ENCODE assay signal across 15 cellular contexts in the genomic region with DNA sequence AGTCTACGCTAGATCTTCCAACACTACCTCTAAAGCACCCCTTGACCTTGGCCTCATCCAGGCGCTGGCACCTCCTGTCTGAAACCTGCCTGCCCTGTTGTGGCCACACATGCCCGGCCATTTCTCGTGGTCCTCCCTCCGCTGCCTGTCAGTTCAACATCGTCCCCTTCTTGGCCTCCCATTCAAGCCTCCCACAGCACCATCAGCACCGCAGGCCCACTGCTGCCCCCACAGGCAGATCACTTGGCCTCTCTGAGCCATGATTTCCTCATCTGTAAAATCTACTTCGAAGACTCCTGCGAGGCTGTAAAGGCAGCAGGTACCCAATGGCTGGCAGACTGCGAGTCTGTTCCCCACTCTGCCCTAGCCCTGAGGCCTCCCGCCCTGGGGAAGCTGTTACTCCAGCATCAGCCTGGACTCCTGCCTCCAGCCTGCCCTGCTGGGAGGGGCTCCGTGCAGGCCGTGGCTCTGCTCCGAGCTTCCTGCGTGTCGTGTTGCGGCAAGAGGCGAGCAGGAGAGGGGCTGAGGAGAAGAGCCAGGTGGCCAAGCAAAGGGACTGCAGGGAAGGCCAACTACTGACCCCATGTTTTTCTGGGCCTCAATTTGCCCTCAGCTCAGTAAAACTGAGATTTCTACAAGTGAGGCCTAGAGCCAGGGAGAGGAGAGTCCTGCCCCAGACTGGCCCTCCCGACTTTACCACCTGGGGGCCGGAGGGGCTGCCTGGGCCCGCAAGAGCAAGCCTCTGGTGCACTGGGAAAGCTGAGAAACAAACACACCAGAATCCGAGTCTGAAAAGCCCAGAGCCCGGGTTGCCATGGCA.
A peak's percentile ranks its signal among the peaks of the same experiment; 100 is the strongest.
DNase-seq lines count a peak whose midpoint lies in the region; ATAC-seq lines count a peak whose summit lies in the region.
"Had no signal": no experiment of that assay in that cellular context is flagged by ENCODE, and none has a peak within 500 bp of the region (broad histone marks: within the 10 kb centered on the region; RNA-seq: fewer than 3 reads in every experiment).

No MANE protein-coding gene starts in this region.

- peak overlapping the region; percentile 80 for H3K27ac ChIP-seq in caudate nucleus (ENCODE audit: low read depth, low read length)
- no peak overlapping the region for H3K27ac ChIP-seq in mesendoderm (ENCODE audit: low read depth, low read length)
- H3K27ac ChIP-seq: gastrocnemius medialis had no signal

- H3K23ac ChIP-seq in mesendoderm (ENCODE audit: low read length): no peak overlapping the region

- H4K5ac ChIP-seq in mesendoderm (ENCODE audit: low read length): no peak overlapping the region

- no CpG with 5 or more reads among the region's 23 CpGs for WGBS in mesendoderm (ENCODE audit: extremely low coverage, insufficient coverage, low lambda C conversion rate)

- peak; percentile 53 for DNase-seq in activated effector memory CD4-positive, alpha-beta T cell treated with anti-CD3 and anti-CD28 coated beads, Interleukin-2, amount 50 U/mL, for 16 hours
- DNase-seq in activated effector memory CD4-positive, alpha-beta T cell treated with Interleukin-2 at 50 U/mL for 16 hours: no peak
- peak in 6 of 61 donors; percentile 36 to 63 (median 52) for DNase-seq in caudate nucleus (lab: John Stamatoyannopoulos, UW)
- DNase-seq in mesendoderm: peak; percentile 51
- no peak for DNase-seq in left colon
- DNase-seq in kidney tubule cell (ENCODE audit: low spot score): no peak
- DNase-seq in Right ventricle myocardium superior: no peak
- DNase-seq: activated CD4-positive, alpha-beta T cell treated with anti-CD3 and anti-CD28 coated beads for 4 hours; activated naive CD4-positive, alpha-beta T cell treated with Interleukin-2 at 50 U/mL for 16 hours; gastrocnemius medialis; left cardiac atrium; NCI-H2081; stimulated activated CD8-positive, alpha-beta memory T cell treated with anti-CD3 and anti-CD28 coated beads, Interleukin-4, amount 100 ng/mL, for 48 hours; SW 1271 had no signal

- H3K9ac ChIP-seq in mesendoderm (ENCODE audit: low read length): no peak overlapping the region

- no peak overlapping the region for H3K18ac ChIP-seq in mesendoderm (ENCODE audit: low read length)

- no peak overlapping the region for H3K4me2 ChIP-seq in mesendoderm (ENCODE audit: low read length)

- no peak overlapping the region for H2BK120ac ChIP-seq in mesendoderm (ENCODE audit: low read depth, low read length)

- H4K8ac ChIP-seq in mesendoderm (ENCODE audit: low read depth, low read length): no peak overlapping the region

- H2BK5ac ChIP-seq in mesendoderm (ENCODE audit: low read length): no peak overlapping the region

- no peak overlapping the region for H2AK5ac ChIP-seq in mesendoderm (ENCODE audit: low read length)

- ATAC-seq in HG02981 (IDR thresholded peaks at IDR 0.05; ENCODE audit: unreplicated experiment) (no peak), left colon (no peak), Right ventricle myocardium superior (ENCODE audit: poor library complexity) (no peak)
- ATAC-seq: gastrocnemius medialis, left cardiac atrium had no signal

- H3K27me3 ChIP-seq in mesendoderm (ENCODE audit: insufficient read depth, low read length, poor library complexity): no peaks in the 10 kb centered on the region
- H3K27me3 ChIP-seq: gastrocnemius medialis had no signal

- H3K4me1 ChIP-seq in mesendoderm (ENCODE audit: control insufficient read depth, low read depth, low read length): no peaks in the 10 kb centered on the region

- H2BK15ac ChIP-seq in mesendoderm (replicated peaks; ENCODE audit: low read depth): no peak overlapping the region

- H3K56ac ChIP-seq in mesendoderm (ENCODE audit: low read length): no peak overlapping the region

- no peaks in the 10 kb centered on the region for H3K36me3 ChIP-seq in mesendoderm (ENCODE audit: control insufficient read depth, insufficient read depth, low read length)

- no peak overlapping the region for H3K4ac ChIP-seq in mesendoderm (ENCODE audit: low read depth, low read length)

- no peaks in the 10 kb centered on the region for H3K79me2 ChIP-seq in mesendoderm (ENCODE audit: control insufficient read depth, insufficient read depth, low read length)

- intact Hi-C loops in left colon (cut with DNase I, micrococcal nuclease) (no loop called here), Right ventricle myocardium superior (cut with DNase I) (no loop called here)

- H3K79me1 ChIP-seq in mesendoderm (ENCODE audit: low read length): no peaks in the 10 kb centered on the region

- H3K4me3 ChIP-seq in mesendoderm (ENCODE audit: low read length): no peak overlapping the region
- H3K4me3 ChIP-seq: gastrocnemius medialis had no signal

Comparison
In these comparisons a context has a peak if more than half of its experiments do, and no peak if none do; other contexts are left out.
1. DNase-seq: peak in activated effector memory CD4-positive, alpha-beta T cell treated with anti-CD3 and anti-CD28 coated beads, Interleukin-2, amount 50 U/mL, for 16 hours (single experiment) and mesendoderm (single experiment); none in activated effector memory CD4-positive, alpha-beta T cell treated with Interleukin-2 at 50 U/mL for 16 hours (single experiment), left colon (0 of 2), kidney tubule cell (single experiment) and Right ventricle myocardium superior (single experiment).